Comparison of ENCODE assay signal across 11 cellular contexts in the genomic region with DNA sequence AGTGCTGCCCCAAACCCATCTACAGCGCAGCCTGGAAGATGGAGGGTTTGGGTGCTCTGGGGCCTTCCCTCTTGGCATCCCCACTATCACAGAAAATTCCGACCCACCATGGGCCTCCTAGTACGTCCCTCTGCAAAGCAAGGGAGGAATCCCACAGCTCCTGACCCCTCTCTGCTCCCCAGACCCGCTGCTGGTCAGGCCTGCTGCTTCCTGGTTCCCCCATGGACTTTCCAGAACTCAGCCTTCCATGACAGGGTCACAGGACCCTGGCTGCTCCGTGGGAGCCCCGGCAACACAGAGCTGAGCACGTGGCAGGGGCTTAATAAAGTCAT. TPM values are rescaled to one million over a fixed set of nuclear protein-coding genes. Genes with fewer than 3 reads are reported as not detected.
A peak's percentile ranks its signal among the peaks of the same experiment; 100 is the strongest.
DNase-seq lines count a peak whose midpoint lies in the region; ATAC-seq and TF ChIP-seq lines count a peak whose summit lies in the region.
"Had no signal": no experiment of that assay in that cellular context is flagged by ENCODE, and none has a peak within 500 bp of the region (broad histone marks: within the 10 kb centered on the region; RNA-seq: fewer than 3 reads in every experiment).

No MANE protein-coding gene starts in this region.

- intact Hi-C loops in left ventricle myocardium inferior (cut with micrococcal nuclease) = no loop called here
- intact Hi-C loops in sigmoid colon (cut with DNase I) = no loop called here

- TF ChIP-seq CTCF in WTC11 (IDR thresholded peaks at IDR 0.05) = no peak
- TF ChIP-seq CTCF in left ventricle myocardium inferior (IDR thresholded peaks at IDR 0.05; ENCODE audit: borderline replicate concordance) = no peak
- no peak for TF ChIP-seq CTCF in sigmoid colon (IDR thresholded peaks at IDR 0.05)

- H3K36me3 ChIP-seq in ES-I3 (ENCODE audit: insufficient read depth, low read length) (peaks cover 2% of the 10 kb centered on the region; the same call in 1 of the 2 replicates), left ventricle myocardium inferior (no peaks in the 10 kb centered on the region), sigmoid colon (no peaks in the 10 kb centered on the region)

- CTCF ChIA-PET in WTC11 (lab: Charles Lee) = interaction anchor here (1.2 to 2.3 kb wide), 15 partner anchors 8 to 219 kb away, joined by 3 to 17 read pairs (median 6); a partner anchor contains a TSS

- H3K27ac ChIP-seq in left ventricle myocardium inferior (replicated peaks) (peak overlapping the region; percentile 87), sigmoid colon (peak overlapping the region; percentile 93 to 97 (median 96))

- H3K27ac Mint-ChIP-seq in WTC11 = no peak overlapping the region; the same call in 1 of the 2 replicates

- H3K36me3 Mint-ChIP-seq in WTC11 = peaks cover 10% of the 10 kb centered on the region

- no peak for ATAC-seq in WTC11
- ATAC-seq in GM21381 (IDR thresholded peaks at IDR 0.05; ENCODE audit: unreplicated experiment) = no peak

- H3K4me1 Mint-ChIP-seq in WTC11 = peaks cover 55% of the 10 kb centered on the region

- peaks cover 15% of the 10 kb centered on the region for H3K27me3 ChIP-seq in left ventricle myocardium inferior (ENCODE audit: low read depth)
- H3K27me3 ChIP-seq in sigmoid colon = no peaks in the 10 kb centered on the region

- peaks cover 9% of the 10 kb centered on the region for H3K9me3 Mint-ChIP-seq in WTC11

- H3K4me3 Mint-ChIP-seq in WTC11 = peak overlapping the region; percentile 47

- H3K9me3 ChIP-seq in ES-I3 (ENCODE audit: control insufficient read depth, insufficient read depth, low read length) (no peaks in the 10 kb centered on the region), left ventricle myocardium inferior (replicated peaks) (no peaks in the 10 kb centered on the region), sigmoid colon (no peaks in the 10 kb centered on the region)

- H3K4me1 ChIP-seq in ES-I3 (ENCODE audit: insufficient read depth, low read length) = peaks cover 40% of the 10 kb centered on the region
- H3K4me1 ChIP-seq in left ventricle myocardium inferior = peaks cover 85% of the 10 kb centered on the region
- peaks cover 0 to 67% (median 63%) of the 10 kb centered on the region in 4 donors for H3K4me1 ChIP-seq in sigmoid colon

- WGBS in sigmoid colon, 2 donors = 75 to 76% methylated on average over 7 of the region's 7 CpGs

- POLR2A ChIA-PET in WTC11 (lab: Charles Lee) = interaction anchor here (0.8 to 1.3 kb wide), 3 partner anchors 12 to 71 kb away, joined by 3 to 7 read pairs (median 3); a partner anchor contains a TSS

- TF ChIP-seq POLR2A in sigmoid colon (IDR thresholded peaks at IDR 0.05) = no peak

- H3K4me3 ChIP-seq in left ventricle myocardium inferior (peak overlapping the region; percentile 32), sigmoid colon (no peak overlapping the region)

- H3K9ac ChIP-seq in ES-I3 (ENCODE audit: low read depth, low read length) = peak overlapping the region; percentile 25

- no peak for TF ChIP-seq EP300 in sigmoid colon (IDR thresholded peaks at IDR 0.05)

- DNase-seq in WTC11 (ENCODE audit: low spot score) (no peak), left ventricle myocardium inferior (no peak), sigmoid colon (no peak), SKM-1 (lab: John Stamatoyannopoulos, UW; ENCODE audit: unreplicated experiment) (no peak), COLO829 (ENCODE audit: low spot score) (no peak)
- no peak for DNase-seq in effector CD8-positive, alpha-beta T cell (lab: John Stamatoyannopoulos, UW)

- H3K27me3 Mint-ChIP-seq in WTC11 (ENCODE audit: low read depth) = peaks cover 10% of the 10 kb centered on the region

TF ChIP-seq in WTC11, 78 proteins besides CTCF, POLR2A, EP300 and RAD21 (continues in another document):
- TF ChIP-seq, protein P1, sequence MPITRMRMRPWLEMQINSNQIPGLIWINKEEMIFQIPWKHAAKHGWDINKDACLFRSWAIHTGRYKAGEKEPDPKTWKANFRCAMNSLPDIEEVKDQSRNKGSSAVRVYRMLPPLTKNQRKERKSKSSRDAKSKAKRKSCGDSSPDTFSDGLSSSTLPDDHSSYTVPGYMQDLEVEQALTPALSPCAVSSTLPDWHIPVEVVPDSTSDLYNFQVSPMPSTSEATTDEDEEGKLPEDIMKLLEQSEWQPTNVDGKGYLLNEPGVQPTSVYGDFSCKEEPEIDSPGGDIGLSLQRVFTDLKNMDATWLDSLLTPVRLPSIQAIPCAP (CRISPR knock-in tag; IDR thresholded peaks at IDR 0.05) = no peak
- TF ChIP-seq, protein P2, sequence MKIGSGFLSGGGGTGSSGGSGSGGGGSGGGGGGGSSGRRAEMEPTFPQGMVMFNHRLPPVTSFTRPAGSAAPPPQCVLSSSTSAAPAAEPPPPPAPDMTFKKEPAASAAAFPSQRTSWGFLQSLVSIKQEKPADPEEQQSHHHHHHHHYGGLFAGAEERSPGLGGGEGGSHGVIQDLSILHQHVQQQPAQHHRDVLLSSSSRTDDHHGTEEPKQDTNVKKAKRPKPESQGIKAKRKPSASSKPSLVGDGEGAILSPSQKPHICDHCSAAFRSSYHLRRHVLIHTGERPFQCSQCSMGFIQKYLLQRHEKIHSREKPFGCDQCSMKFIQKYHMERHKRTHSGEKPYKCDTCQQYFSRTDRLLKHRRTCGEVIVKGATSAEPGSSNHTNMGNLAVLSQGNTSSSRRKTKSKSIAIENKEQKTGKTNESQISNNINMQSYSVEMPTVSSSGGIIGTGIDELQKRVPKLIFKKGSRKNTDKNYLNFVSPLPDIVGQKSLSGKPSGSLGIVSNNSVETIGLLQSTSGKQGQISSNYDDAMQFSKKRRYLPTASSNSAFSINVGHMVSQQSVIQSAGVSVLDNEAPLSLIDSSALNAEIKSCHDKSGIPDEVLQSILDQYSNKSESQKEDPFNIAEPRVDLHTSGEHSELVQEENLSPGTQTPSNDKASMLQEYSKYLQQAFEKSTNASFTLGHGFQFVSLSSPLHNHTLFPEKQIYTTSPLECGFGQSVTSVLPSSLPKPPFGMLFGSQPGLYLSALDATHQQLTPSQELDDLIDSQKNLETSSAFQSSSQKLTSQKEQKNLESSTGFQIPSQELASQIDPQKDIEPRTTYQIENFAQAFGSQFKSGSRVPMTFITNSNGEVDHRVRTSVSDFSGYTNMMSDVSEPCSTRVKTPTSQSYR (CRISPR knock-in tag; IDR thresholded peaks at IDR 0.05) = no peak
- TF ChIP-seq, protein P3, sequence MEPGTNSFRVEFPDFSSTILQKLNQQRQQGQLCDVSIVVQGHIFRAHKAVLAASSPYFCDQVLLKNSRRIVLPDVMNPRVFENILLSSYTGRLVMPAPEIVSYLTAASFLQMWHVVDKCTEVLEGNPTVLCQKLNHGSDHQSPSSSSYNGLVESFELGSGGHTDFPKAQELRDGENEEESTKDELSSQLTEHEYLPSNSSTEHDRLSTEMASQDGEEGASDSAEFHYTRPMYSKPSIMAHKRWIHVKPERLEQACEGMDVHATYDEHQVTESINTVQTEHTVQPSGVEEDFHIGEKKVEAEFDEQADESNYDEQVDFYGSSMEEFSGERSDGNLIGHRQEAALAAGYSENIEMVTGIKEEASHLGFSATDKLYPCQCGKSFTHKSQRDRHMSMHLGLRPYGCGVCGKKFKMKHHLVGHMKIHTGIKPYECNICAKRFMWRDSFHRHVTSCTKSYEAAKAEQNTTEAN (CRISPR knock-in tag; IDR thresholded peaks at IDR 0.05) = no peak
- no peak for TF ChIP-seq GABPB1 (CRISPR knock-in tag; IDR thresholded peaks at IDR 0.05)
- no peak for TF ChIP-seq ZNF121 (CRISPR knock-in tag; IDR thresholded peaks at IDR 0.05)
- TF ChIP-seq CBFB (CRISPR knock-in tag; IDR thresholded peaks at IDR 0.05; ENCODE audit: low read depth) = no peak
- TF ChIP-seq, protein P4, sequence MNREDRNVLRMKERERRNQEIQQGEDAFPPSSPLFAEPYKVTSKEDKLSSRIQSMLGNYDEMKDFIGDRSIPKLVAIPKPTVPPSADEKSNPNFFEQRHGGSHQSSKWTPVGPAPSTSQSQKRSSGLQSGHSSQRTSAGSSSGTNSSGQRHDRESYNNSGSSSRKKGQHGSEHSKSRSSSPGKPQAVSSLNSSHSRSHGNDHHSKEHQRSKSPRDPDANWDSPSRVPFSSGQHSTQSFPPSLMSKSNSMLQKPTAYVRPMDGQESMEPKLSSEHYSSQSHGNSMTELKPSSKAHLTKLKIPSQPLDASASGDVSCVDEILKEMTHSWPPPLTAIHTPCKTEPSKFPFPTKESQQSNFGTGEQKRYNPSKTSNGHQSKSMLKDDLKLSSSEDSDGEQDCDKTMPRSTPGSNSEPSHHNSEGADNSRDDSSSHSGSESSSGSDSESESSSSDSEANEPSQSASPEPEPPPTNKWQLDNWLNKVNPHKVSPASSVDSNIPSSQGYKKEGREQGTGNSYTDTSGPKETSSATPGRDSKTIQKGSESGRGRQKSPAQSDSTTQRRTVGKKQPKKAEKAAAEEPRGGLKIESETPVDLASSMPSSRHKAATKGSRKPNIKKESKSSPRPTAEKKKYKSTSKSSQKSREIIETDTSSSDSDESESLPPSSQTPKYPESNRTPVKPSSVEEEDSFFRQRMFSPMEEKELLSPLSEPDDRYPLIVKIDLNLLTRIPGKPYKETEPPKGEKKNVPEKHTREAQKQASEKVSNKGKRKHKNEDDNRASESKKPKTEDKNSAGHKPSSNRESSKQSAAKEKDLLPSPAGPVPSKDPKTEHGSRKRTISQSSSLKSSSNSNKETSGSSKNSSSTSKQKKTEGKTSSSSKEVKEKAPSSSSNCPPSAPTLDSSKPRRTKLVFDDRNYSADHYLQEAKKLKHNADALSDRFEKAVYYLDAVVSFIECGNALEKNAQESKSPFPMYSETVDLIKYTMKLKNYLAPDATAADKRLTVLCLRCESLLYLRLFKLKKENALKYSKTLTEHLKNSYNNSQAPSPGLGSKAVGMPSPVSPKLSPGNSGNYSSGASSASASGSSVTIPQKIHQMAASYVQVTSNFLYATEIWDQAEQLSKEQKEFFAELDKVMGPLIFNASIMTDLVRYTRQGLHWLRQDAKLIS (CRISPR knock-in tag; IDR thresholded peaks at IDR 0.05; ENCODE audit: borderline replicate concordance) = no peak
- TF ChIP-seq, protein P5, sequence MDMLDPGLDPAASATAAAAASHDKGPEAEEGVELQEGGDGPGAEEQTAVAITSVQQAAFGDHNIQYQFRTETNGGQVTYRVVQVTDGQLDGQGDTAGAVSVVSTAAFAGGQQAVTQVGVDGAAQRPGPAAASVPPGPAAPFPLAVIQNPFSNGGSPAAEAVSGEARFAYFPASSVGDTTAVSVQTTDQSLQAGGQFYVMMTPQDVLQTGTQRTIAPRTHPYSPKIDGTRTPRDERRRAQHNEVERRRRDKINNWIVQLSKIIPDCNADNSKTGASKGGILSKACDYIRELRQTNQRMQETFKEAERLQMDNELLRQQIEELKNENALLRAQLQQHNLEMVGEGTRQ (CRISPR knock-in tag; IDR thresholded peaks at IDR 0.05) = no peak
- no peak for TF ChIP-seq ETV6 (CRISPR knock-in tag; IDR thresholded peaks at IDR 0.05)
- no peak for TF ChIP-seq FOXK1 (CRISPR knock-in tag; IDR thresholded peaks at IDR 0.05)

RNA-seq across cellular contexts. Expression of a gene that starts 3.1 kb away (rescaled TPM):
- total RNA-seq in WTC11 (2021) (10.6 to 14.4 TPM (median 12.3 TPM) in 3 replicates), left ventricle myocardium inferior (31.9 TPM), sigmoid colon (10 to 100 TPM in 3 of 4 donors, 1 to 10 TPM in 1; 7.6 to 27.7 (median 14.6) TPM)
- polyA plus RNA-seq in sigmoid colon = 1 to 10 TPM in 2 of 3 donors, not detected in 1; 3.0 to 7.4 TPM

RNA-seq across cellular contexts. Expression of a gene that starts 49.8 kb away (rescaled TPM):
- total RNA-seq in WTC11 (2021) = not detected in 3 replicates
- total RNA-seq in left ventricle myocardium inferior = not detected
- not detected for total RNA-seq in sigmoid colon
- polyA plus RNA-seq in sigmoid colon = not detected
- total RNA-seq: dermis microvascular lymphatic vessel endothelial cell, NCI-H460, pulmonary artery endothelial cell had no signal
